10 cellular contexts compared by ENCODE assay signal in genomic region chr11:10317776-10318526, GRCh38. TPM values are rescaled to one million over a fixed set of nuclear protein-coding genes. Genes with fewer than 3 reads are reported as not detected.
A peak's percentile ranks its signal among the peaks of the same experiment; 100 is the strongest.
DNase-seq lines count a peak whose midpoint lies in the region; ATAC-seq, FAIRE-seq and TF ChIP-seq lines count a peak whose summit lies in the region.
"Had no signal": no experiment of that assay in that cellular context is flagged by ENCODE, and none has a peak within 500 bp of the region (broad histone marks: within the 10 kb centered on the region; RNA-seq: fewer than 3 reads in every experiment).

No MANE protein-coding gene starts in this region.

- TF ChIP-seq CTCF in GM12878 (IDR thresholded peaks at IDR 0.05 in 2 of 3, conservative IDR thresholded peaks at IDR 0.05 in 1 of 3; ENCODE audit: control insufficient read depth in 2 of 3, extremely low read depth in 1 of 3, insufficient read depth in 1 of 3, low read depth in 3 of 3, low read length in 3 of 3) (no peak), thyroid gland (IDR thresholded peaks at IDR 0.05) (no peak)

- no peaks in the 10 kb centered on the region for H3K36me3 Mint-ChIP-seq in CD8-positive, alpha-beta memory T cell

- peak overlapping the region; percentile 64 for H2AFZ ChIP-seq in GM12878 (ENCODE audit: control insufficient read depth, low read depth, low read length)

- SMC1A ChIA-PET in GM12878 (lab: Charles Lee; ENCODE audit: uncharacterized antibody, unreplicated experiment): interaction anchor here (0.7 to 2.1 kb wide), 8 partner anchors 8 to 141 kb away, joined by 3 to 8 read pairs (median 4); partner anchors contain the start of gene ADM

- peak in 1 of 2 donors; percentile 5 for ATAC-seq in right cardiac atrium
- peak; percentile 46 for ATAC-seq in HG03066 (IDR thresholded peaks at IDR 0.05; ENCODE audit: low read depth, unreplicated experiment)
- peak; percentile 91 for ATAC-seq in GM12878
- no peak for ATAC-seq in HG03571 (IDR thresholded peaks at IDR 0.05; ENCODE audit: unreplicated experiment)

- no peak overlapping the region for H3K4me3 Mint-ChIP-seq in CD8-positive, alpha-beta memory T cell

- no TSS peak for BruUV-seq in GM12878 (replicated peaks; lab: Mats Ljungman, UMichigan)

- CTCF ChIA-PET in GM12878 (lab: Yijun Ruan, JAX): interaction anchor here (0.6 to 2.3 kb wide), 10 partner anchors 9 to 560 kb away, joined by 3 to 22 read pairs (median 4); no protein-coding TSS in a partner anchor
- CTCF ChIA-PET in CD8-positive, alpha-beta memory T cell (lab: Charles Lee): interaction anchor here (1.7 to 2.0 kb wide), 2 partner anchors 10 to 560 kb away, joined by 5 to 9 read pairs; no protein-coding TSS in a partner anchor

- no peak overlapping the region for H3K9ac ChIP-seq in GM12878 (ENCODE audit: control insufficient read depth, insufficient read depth, low read length)

- peaks cover 0 to 4% (median 0%) of the 10 kb centered on the region in 3 donors for H3K4me1 Mint-ChIP-seq in CD8-positive, alpha-beta memory T cell

- POLR2A ChIA-PET in GM12878 (lab: Charles Lee): interaction anchor here (0.5 to 1.6 kb wide), 7 partner anchors 9 to 807 kb away, joined by 3 to 8 read pairs (median 4); no protein-coding TSS in a partner anchor
- POLR2A ChIA-PET in CD8-positive, alpha-beta memory T cell (lab: Charles Lee): no interaction called here

- H3K4me3 ChIP-seq in right cardiac atrium (ENCODE audit: low read length): no peak overlapping the region
- H3K4me3 ChIP-seq in GM12878: peak overlapping the region; percentile 27; the same call in 1 of the 2 replicates
- H3K4me3 ChIP-seq in thyroid gland (replicated peaks in 1 of 3): no peak overlapping the region
- no peak overlapping the region for H3K4me3 ChIP-seq in CD8-positive, alpha-beta memory T cell (ENCODE audit: low read length)
- H3K4me3 ChIP-seq: prostate gland, uterus had no signal

- H3K27ac ChIP-seq in right cardiac atrium (ENCODE audit: low read length) (peak overlapping the region; percentile 56), GM12878 (ENCODE audit: control insufficient read depth, insufficient read depth) (peak overlapping the region; percentile 77), thyroid gland (peak overlapping the region in 2 of 3 donors; percentile 68 to 83)
- no peak overlapping the region for H3K27ac ChIP-seq in CD8-positive, alpha-beta memory T cell (ENCODE audit: low read depth, low read length)
- H3K27ac ChIP-seq: prostate gland had no signal

- no peaks in the 10 kb centered on the region for H3K9me3 Mint-ChIP-seq in CD8-positive, alpha-beta memory T cell

- no peak for FAIRE-seq in GM12878 (lab: Jason Lieb, UNC)

- peaks cover 8 to 33% of the 10 kb centered on the region in 2 donors for H3K27me3 Mint-ChIP-seq in CD8-positive, alpha-beta memory T cell

- TF ChIP-seq RAD21 in GM12878 (IDR thresholded peaks at IDR 0.05; ENCODE audit: insufficient read depth, low read depth, low read length): no peak

- RAD21 ChIA-PET in GM12878 (lab: Charles Lee; ENCODE audit: unreplicated experiment): interaction anchor here (0.8 to 2.0 kb wide), 9 partner anchors 9 to 558 kb away, joined by 3 to 24 read pairs (median 5); partner anchors contain the start of gene ADM

- H3K79me2 ChIP-seq in GM12878 (ENCODE audit: control insufficient read depth, insufficient read depth, low read length): no peaks in the 10 kb centered on the region

- no peak for DNase-seq in right cardiac atrium
- DNase-seq in cardiac septum (ENCODE audit: low spot score): no peak
- peak; percentile 74 for DNase-seq in GM12878 (ENCODE audit: low read depth, low spot score)
- no peak for DNase-seq in thyroid gland
- DNase-seq in medulla oblongata (ENCODE audit: extremely low spot score): no peak
- no peak for DNase-seq in CD8-positive, alpha-beta memory T cell
- DNase-seq: uterus had no signal

- H3K9me3 ChIP-seq in right cardiac atrium (ENCODE audit: control insufficient read depth, low read length) (no peaks in the 10 kb centered on the region), GM12878 (replicated peaks; ENCODE audit: control insufficient read depth, insufficient read depth, low read length) (no peaks in the 10 kb centered on the region; the same call in 2 of the 3 replicates), thyroid gland (no peaks in the 10 kb centered on the region)
- no peaks in the 10 kb centered on the region for H3K9me3 ChIP-seq in CD8-positive, alpha-beta memory T cell (ENCODE audit: low read length)
- H3K9me3 ChIP-seq: prostate gland, uterus had no signal

- no peak overlapping the region for H3K27ac Mint-ChIP-seq in CD8-positive, alpha-beta memory T cell

- in situ Hi-C loops in GM12878 (cut with MboI): no loop called here

- H3K4me2 ChIP-seq in GM12878 (ENCODE audit: control insufficient read depth, insufficient read depth): peak overlapping the region; percentile 73

- H3K36me3 ChIP-seq in GM12878 (ENCODE audit: control insufficient read depth in 2 of 2, insufficient read depth in 2 of 2, low read length in 1 of 2): no peaks in the 10 kb centered on the region
- H3K36me3 ChIP-seq in thyroid gland: no peaks in the 10 kb centered on the region
- no peaks in the 10 kb centered on the region for H3K36me3 ChIP-seq in CD8-positive, alpha-beta memory T cell (ENCODE audit: insufficient read depth, low read length)
- H3K36me3 ChIP-seq: prostate gland, uterus had no signal

- H3K4me1 ChIP-seq in right cardiac atrium (ENCODE audit: control insufficient read depth, insufficient read depth, low read length) (peaks cover 2% of the 10 kb centered on the region), GM12878 (ENCODE audit: control insufficient read depth, insufficient read depth, low read length) (peaks cover 24% of the 10 kb centered on the region), thyroid gland (peaks cover 18 to 36% of the 10 kb centered on the region in 2 donors)
- no peaks in the 10 kb centered on the region for H3K4me1 ChIP-seq in CD8-positive, alpha-beta memory T cell (ENCODE audit: insufficient read depth, low read length)
- H3K4me1 ChIP-seq: prostate gland, uterus had no signal

- H4K20me1 ChIP-seq in GM12878 (ENCODE audit: control insufficient read depth, insufficient read depth): no peaks in the 10 kb centered on the region

- H3K27me3 ChIP-seq in right cardiac atrium (ENCODE audit: control insufficient read depth, insufficient read depth) (no peaks in the 10 kb centered on the region), GM12878 (replicated peaks in 1 of 2; ENCODE audit: control insufficient read depth in 2 of 2, insufficient read depth in 2 of 2, low read length in 1 of 2) (no peaks in the 10 kb centered on the region), thyroid gland (no peaks in the 10 kb centered on the region)
- no peaks in the 10 kb centered on the region for H3K27me3 ChIP-seq in CD8-positive, alpha-beta memory T cell (ENCODE audit: insufficient read depth, low read length, poor library complexity, severe bottlenecking)
- H3K27me3 ChIP-seq: uterus had no signal

- TF ChIP-seq POLR2A in GM12878 (IDR thresholded peaks at IDR 0.05; ENCODE audit: low read depth, low read length): no peak
- TF ChIP-seq POLR2A in thyroid gland (IDR thresholded peaks at IDR 0.05): no peak

- WGBS in right cardiac atrium: 83% methylated on average over 5 of the region's 5 CpGs
- 9% methylated on average over 5 of the region's 5 CpGs for WGBS in GM12878 (ENCODE audit: insufficient coverage, insufficient replicate concordance, low lambda C conversion rate, missing lambda C conversion rate)
- 86 to 95% methylated on average over 5 of the region's 5 CpGs for WGBS in thyroid gland, 2 donors

- intact Hi-C loops in right cardiac atrium (cut with DNase I) (loop anchor here in 1 of 4 donors (10.0 kb wide), 1 partner anchor 47 kb away; no protein-coding TSS in a partner anchor), cardiac septum (cut with DNase I) (no loop called here), GM12878 (cut with micrococcal nuclease; ENCODE audit: unreplicated experiment) (no loop called here), thyroid gland (cut with DNase I) (no loop called here)

- peak in 1 of 2 experiments; percentile 52; a peak in 1 of 4 replicates for TF ChIP-seq EP300 in GM12878 (IDR thresholded peaks at IDR 0.05; ENCODE audit: borderline replicate concordance in 1 of 2, control insufficient read depth in 1 of 2, low read depth in 2 of 2, low read length in 2 of 2)

RNA-seq across cellular contexts. Expression of gene ADM, which starts 13.1 kb away (rescaled TPM):
- total RNA-seq in right cardiac atrium (100 to 1,000 TPM in 3 of 4 donors, 10 to 100 TPM in 1; 57.9 to 219 (median 166) TPM), cardiac septum (5.3 TPM), GM12878 (2014; rRNA removed) (not detected in 2 replicates), GM12878 (2014; rRNA removed; fragmentation: Illumina TruSeq; extraction: Trizol) (not detected in 2 replicates), GM12878 (2021) (0.21 TPM in 1 of 2 replicates, not detected in the other), thyroid gland (10 to 100 TPM in 3 of 4 donors, 1 to 10 TPM in 1; 8.0 to 69.1 (median 20.5) TPM)
- polyA plus RNA-seq in right cardiac atrium (151 TPM), GM12878 (2011; rRNA removed) (2.7 and 4.2 TPM in 2 replicates), GM12878 (2014; fragmentation: Illumina TruSeq; extraction: Trizol) (not detected in 2 replicates), GM12878 (2014; fragmentation: Nextera tagmentation; extraction: Ambion mirVana) (not detected), GM12878 (2014; rRNA removed) (not detected in 2 replicates), GM12878 (2016; fragmentation: Nextera tagmentation; extraction: Ambion mirVana) (under 1 TPM in 1 of 2 experiments, not detected in 1; 0.11 TPM)
- total RNA-seq in GM12878 (2013; cell fraction: nucleolus; rRNA removed): 9.9 and 12.6 TPM in 2 replicates
- polyA plus RNA-seq in GM12878 (2011; ENCODE audit: low read depth): 1.3 TPM
- 5.5 and 8.1 TPM in 2 replicates for polyA plus RNA-seq in GM12878 (2011; cell fraction: cytosol; rRNA removed)
- 3.5 and 8.1 TPM in 2 replicates for polyA plus RNA-seq in GM12878 (2011; cell fraction: nucleus; rRNA removed)
- polyA plus RNA-seq in GM12878 (2012): 1.3 and 3.2 TPM in 2 replicates
- 1.3 and 11.4 TPM in 2 replicates for polyA minus RNA-seq in GM12878 (2011; rRNA and poly(A)+ RNA removed)
- polyA minus RNA-seq in GM12878 (2011; cell fraction: cytosol; rRNA and poly(A)+ RNA removed): 2.0 and 3.3 TPM in 2 replicates
- polyA minus RNA-seq in GM12878 (2011; cell fraction: nucleus; rRNA and poly(A)+ RNA removed): 3.3 and 5.6 TPM in 2 replicates
- under 1 TPM; 0.24 to 0.64 TPM for total RNA-seq in CD8-positive, alpha-beta memory T cell
- 0.16 TPM for polyA plus RNA-seq in CD8-positive, alpha-beta memory T cell

RNA-seq across cellular contexts. Expression of gene SBF2, which starts 23.9 kb away (rescaled TPM):
- total RNA-seq in right cardiac atrium (10 to 100 TPM; 20.5 to 32.2 (median 23.3) TPM), cardiac septum (27.9 TPM), GM12878 (2014; rRNA removed) (0.65 and 1.6 TPM in 2 replicates), GM12878 (2014; rRNA removed; fragmentation: Illumina TruSeq; extraction: Trizol) (0.92 and 1.1 TPM in 2 replicates), GM12878 (2021) (0.62 and 0.96 TPM in 2 replicates), thyroid gland (10 to 100 TPM; 67.5 to 92.9 (median 71.6) TPM)
- polyA plus RNA-seq in right cardiac atrium (10.8 TPM), GM12878 (2011; rRNA removed) (1.7 and 2.3 TPM in 2 replicates), GM12878 (2014; fragmentation: Illumina TruSeq; extraction: Trizol) (0.35 and 1.3 TPM in 2 replicates), GM12878 (2014; fragmentation: Nextera tagmentation; extraction: Ambion mirVana) (under 1 TPM; 0.24 to 0.26 TPM), GM12878 (2014; rRNA removed) (0.38 and 1.1 TPM in 2 replicates), GM12878 (2016; fragmentation: Nextera tagmentation; extraction: Ambion mirVana) (1 to 10 TPM; 2.1 to 2.2 TPM)
- total RNA-seq in GM12878 (2013; cell fraction: nucleolus; rRNA removed): 21.9 and 24.8 TPM in 2 replicates
- 1.8 TPM for polyA plus RNA-seq in GM12878 (2011; ENCODE audit: low read depth)
- 0.88 and 1.1 TPM in 2 replicates for polyA plus RNA-seq in GM12878 (2011; cell fraction: cytosol; rRNA removed)
- 2.2 and 2.4 TPM in 2 replicates for polyA plus RNA-seq in GM12878 (2011; cell fraction: nucleus; rRNA removed)
- 1.3 and 2.3 TPM in 2 replicates for polyA plus RNA-seq in GM12878 (2012)
- 5.1 and 5.2 TPM in 2 replicates for polyA minus RNA-seq in GM12878 (2011; rRNA and poly(A)+ RNA removed)
- polyA minus RNA-seq in GM12878 (2011; cell fraction: cytosol; rRNA and poly(A)+ RNA removed): 2.0 and 3.2 TPM in 2 replicates
- 3.7 and 5.0 TPM in 2 replicates for polyA minus RNA-seq in GM12878 (2011; cell fraction: nucleus; rRNA and poly(A)+ RNA removed)
- total RNA-seq in CD8-positive, alpha-beta memory T cell: 1 to 10 TPM; 3.7 to 4.2 TPM
- 4.3 TPM for polyA plus RNA-seq in CD8-positive, alpha-beta memory T cell
